ENCODE assay signal across 8 cellular contexts in the genomic region with DNA sequence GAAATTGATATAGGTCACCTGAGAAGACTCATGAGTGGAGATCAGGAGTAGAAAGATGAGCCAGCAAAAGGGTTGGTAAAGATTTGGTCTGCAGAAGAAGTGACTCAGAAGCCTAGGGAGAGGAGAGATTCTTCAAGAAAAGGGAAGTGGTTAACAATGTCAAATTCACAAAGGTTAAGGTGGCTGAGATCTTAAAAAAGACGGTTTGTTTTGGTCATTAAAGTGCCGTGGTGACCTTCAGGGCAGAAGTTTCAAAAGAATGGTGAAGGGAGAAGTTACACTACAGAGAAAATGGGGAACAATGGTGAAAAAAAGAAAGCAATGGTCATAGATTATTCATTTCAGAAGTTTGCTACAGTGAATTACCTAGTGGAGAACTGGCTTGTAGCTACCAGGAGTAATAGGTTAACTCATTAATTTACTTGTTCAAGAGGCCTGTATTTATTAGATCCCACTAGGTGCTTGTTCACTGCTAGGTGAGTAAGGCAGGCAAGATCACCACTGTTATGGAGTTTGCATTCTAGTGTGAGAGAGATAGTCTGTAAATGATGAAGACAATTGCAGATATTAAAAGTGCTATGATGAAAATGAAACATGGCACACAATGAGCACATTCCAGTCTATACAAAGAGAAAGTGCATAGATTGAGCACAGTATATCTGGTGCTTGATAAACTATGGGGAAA. TPM values are rescaled to one million over a fixed set of nuclear protein-coding genes. Genes with fewer than 3 reads are reported as not detected.
A peak's percentile ranks its signal among the peaks of the same experiment; 100 is the strongest.
DNase-seq lines count a peak whose midpoint lies in the region; ATAC-seq, FAIRE-seq and TF ChIP-seq lines count a peak whose summit lies in the region.

No MANE protein-coding gene starts in this region.

- intact Hi-C loops in GM12878 (cut with micrococcal nuclease; ENCODE audit: unreplicated experiment), result loop anchor here (1.0 kb wide), 3 partner anchors 12 to 36 kb away; no protein-coding TSS in a partner anchor

- H3K9me3 ChIP-seq in GM12878 (replicated peaks; ENCODE audit: control insufficient read depth, insufficient read depth, low read length), result no peaks in the 10 kb centered on the region; the same call in 2 of the 3 replicates

- peak overlapping the region; percentile 62 for H3K4me2 ChIP-seq in GM12878 (ENCODE audit: control insufficient read depth, insufficient read depth)

- BruUV-seq in GM12878 (replicated peaks; lab: Mats Ljungman, UMichigan), result no TSS peak

- DNase-seq in GM12878 (ENCODE audit: low read depth, low spot score) (peak; percentile 98), HK-2 (ENCODE audit: unreplicated experiment) (no peak), SK-N-DZ (ENCODE audit: low spot score) (no peak)
- no peak for DNase-seq in stimulated activated CD4-positive, alpha-beta T cell treated with anti-CD3 and anti-CD28 coated beads, Interleukin-2, amount 100 ng/mL, for 24 hours
- no peak for DNase-seq in stimulated activated naive CD4-positive, alpha-beta T cell (lab: John Stamatoyannopoulos, UW)

- peak; percentile 18; the same call in 1 of the 2 replicates for TF ChIP-seq RAD21 in GM12878 (IDR thresholded peaks at IDR 0.05; ENCODE audit: insufficient read depth, low read depth, low read length)

- in situ Hi-C loops in GM12878 (cut with MboI), result no loop called here

- TF ChIP-seq EP300 in GM12878 (IDR thresholded peaks at IDR 0.05; ENCODE audit: borderline replicate concordance in 1 of 2, control insufficient read depth in 1 of 2, low read depth in 2 of 2, low read length in 2 of 2), result peak; percentile 91 to 92

- H3K79me2 ChIP-seq in GM12878 (ENCODE audit: control insufficient read depth, insufficient read depth, low read length), result no peaks in the 10 kb centered on the region; the same call in 1 of the 2 replicates

- POLR2A ChIA-PET in GM12878 (lab: Charles Lee), result interaction anchor here (1.0 to 4.9 kb wide), 8 partner anchors 8 to 61 kb away, joined by 3 to 40 read pairs (median 6); no protein-coding TSS in a partner anchor

- peak; percentile 91 for FAIRE-seq in GM12878 (lab: Jason Lieb, UNC)

- H3K27me3 ChIP-seq in GM12878 (replicated peaks in 1 of 2; ENCODE audit: control insufficient read depth in 2 of 2, insufficient read depth in 2 of 2, low read length in 1 of 2), result no peaks in the 10 kb centered on the region

- ATAC-seq in GM18498 (IDR thresholded peaks at IDR 0.05; ENCODE audit: unreplicated experiment) (peak; percentile 79), GM21526 (IDR thresholded peaks at IDR 0.05; ENCODE audit: low FRiP score, unreplicated experiment) (peak; percentile 68), HG03469 (IDR thresholded peaks at IDR 0.05; ENCODE audit: unreplicated experiment) (peak; percentile 78), GM12878 (peak; percentile 85)

- H2AFZ ChIP-seq in GM12878 (ENCODE audit: control insufficient read depth, low read depth, low read length), result no peak overlapping the region; the same call in 1 of the 2 replicates

- peak overlapping the region; percentile 18; the same call in 1 of the 2 replicates for H3K4me3 ChIP-seq in GM12878

- TF ChIP-seq POLR2A in GM12878 (IDR thresholded peaks at IDR 0.05; ENCODE audit: low read depth, low read length), result no peak

- 5% methylated on average over 2 of the region's 2 CpGs for WGBS in GM12878 (ENCODE audit: insufficient coverage, insufficient replicate concordance, low lambda C conversion rate, missing lambda C conversion rate)

- no peak for TF ChIP-seq CTCF in GM12878 (IDR thresholded peaks at IDR 0.05 in 2 of 3, conservative IDR thresholded peaks at IDR 0.05 in 1 of 3; ENCODE audit: control insufficient read depth in 2 of 3, extremely low read depth in 1 of 3, insufficient read depth in 1 of 3, low read depth in 3 of 3, low read length in 3 of 3)

- H4K20me1 ChIP-seq in GM12878 (ENCODE audit: control insufficient read depth, insufficient read depth), result no peaks in the 10 kb centered on the region

- CTCF ChIA-PET in GM12878 (lab: Yijun Ruan, JAX), result interaction anchor here (0.8 to 8.8 kb wide), 3 partner anchors 12 to 59 kb away, joined by 4 to 91 read pairs (median 6); partner anchors contain the start of gene PLEK

- peak overlapping the region; percentile 88 for H3K27ac ChIP-seq in GM12878 (ENCODE audit: control insufficient read depth, insufficient read depth)

- SMC1A ChIA-PET in GM12878 (lab: Charles Lee; ENCODE audit: uncharacterized antibody, unreplicated experiment), result interaction anchor here (1.0 to 11.0 kb wide), 6 partner anchors 10 to 45 kb away, joined by 3 to 200 read pairs (median 18); no protein-coding TSS in a partner anchor

- H3K9ac ChIP-seq in GM12878 (ENCODE audit: control insufficient read depth, insufficient read depth, low read length), result peak overlapping the region; percentile 22; the same call in 1 of the 2 replicates

- RAD21 ChIA-PET in GM12878 (lab: Charles Lee; ENCODE audit: unreplicated experiment), result interaction anchor here (0.7 to 7.8 kb wide), 8 partner anchors 12 to 66 kb away, joined by 3 to 116 read pairs (median 7); no protein-coding TSS in a partner anchor

- no peaks in the 10 kb centered on the region for H3K36me3 ChIP-seq in GM12878 (ENCODE audit: control insufficient read depth in 2 of 2, insufficient read depth in 2 of 2, low read length in 1 of 2)

- peaks cover 64% of the 10 kb centered on the region for H3K4me1 ChIP-seq in GM12878 (ENCODE audit: control insufficient read depth, insufficient read depth, low read length)

TF ChIP-seq in GM12878, 131 proteins besides CTCF, POLR2A, EP300 and RAD21 (continues in another document):
- peak; percentile 97 for TF ChIP-seq RUNX3 (IDR thresholded peaks at IDR 0.05; ENCODE audit: low read length)

RNA-seq across cellular contexts. Expression of gene FBXO48, which starts 43.0 kb away (rescaled TPM):
- 1.6 and 1.7 TPM in 2 replicates for total RNA-seq in GM12878 (2013; cell fraction: nucleolus; rRNA removed)
- total RNA-seq in GM12878 (2014; rRNA removed) (0.56 and 0.87 TPM in 2 replicates), GM12878 (2014; rRNA removed; fragmentation: Illumina TruSeq; extraction: Trizol) (1.4 and 1.5 TPM in 2 replicates), GM12878 (2021) (0.85 and 1.1 TPM in 2 replicates)
- 0.29 TPM for polyA plus RNA-seq in GM12878 (2011; ENCODE audit: low read depth)
- polyA plus RNA-seq in GM12878 (2011; rRNA removed) (2.3 and 3.2 TPM in 2 replicates), GM12878 (2014; fragmentation: Illumina TruSeq; extraction: Trizol) (1.5 and 2.2 TPM in 2 replicates), GM12878 (2014; fragmentation: Nextera tagmentation; extraction: Ambion mirVana) (1 to 10 TPM in 1 of 2 experiments, under 1 TPM in 1; 0.90 to 1.1 TPM), GM12878 (2014; rRNA removed) (0.67 and 1.3 TPM in 2 replicates), GM12878 (2016; fragmentation: Nextera tagmentation; extraction: Ambion mirVana) (1 to 10 TPM; 1.1 to 1.5 TPM)
- 0.85 and 1.2 TPM in 2 replicates for polyA plus RNA-seq in GM12878 (2011; cell fraction: cytosol; rRNA removed)
- 0.85 and 0.91 TPM in 2 replicates for polyA plus RNA-seq in GM12878 (2011; cell fraction: nucleus; rRNA removed)
- 0.42 and 0.70 TPM in 2 replicates for polyA plus RNA-seq in GM12878 (2012)
- polyA minus RNA-seq in GM12878 (2011; rRNA and poly(A)+ RNA removed), result 1.1 and 2.0 TPM in 2 replicates
- 0.31 and 0.40 TPM in 2 replicates for polyA minus RNA-seq in GM12878 (2011; cell fraction: cytosol; rRNA and poly(A)+ RNA removed)
- polyA minus RNA-seq in GM12878 (2011; cell fraction: nucleus; rRNA and poly(A)+ RNA removed), result 0.73 and 1.3 TPM in 2 replicates
- polyA plus RNA-seq in SK-N-DZ (2014; cell fraction: cytosol; rRNA removed), result 1.0 and 1.3 TPM in 2 replicates
- polyA plus RNA-seq in SK-N-DZ (2014; cell fraction: nucleus; rRNA removed), result 0.50 and 0.69 TPM in 2 replicates

RNA-seq across cellular contexts. Expression of gene APLF, which starts 43.3 kb away (rescaled TPM):
- total RNA-seq in GM12878 (2013; cell fraction: nucleolus; rRNA removed), result 1.0 and 1.1 TPM in 2 replicates
- 1.7 and 2.5 TPM in 2 replicates for total RNA-seq in GM12878 (2014; rRNA removed)
- total RNA-seq in GM12878 (2014; rRNA removed; fragmentation: Illumina TruSeq; extraction: Trizol), result 2.3 and 2.4 TPM in 2 replicates
- 1.9 TPM in 2 replicates for total RNA-seq in GM12878 (2021)
- 0.58 TPM for polyA plus RNA-seq in GM12878 (2011; ENCODE audit: low read depth)
- 0.71 and 1.4 TPM in 2 replicates for polyA plus RNA-seq in GM12878 (2011; rRNA removed)
- 0.28 and 0.30 TPM in 2 replicates for polyA plus RNA-seq in GM12878 (2011; cell fraction: cytosol; rRNA removed)
- 0.67 TPM in 2 replicates for polyA plus RNA-seq in GM12878 (2011; cell fraction: nucleus; rRNA removed)
- polyA plus RNA-seq in GM12878 (2012), result 0.68 and 0.98 TPM in 2 replicates
- 1.8 and 2.6 TPM in 2 replicates for polyA plus RNA-seq in GM12878 (2014; fragmentation: Illumina TruSeq; extraction: Trizol)
- polyA plus RNA-seq in GM12878 (2014; fragmentation: Nextera tagmentation; extraction: Ambion mirVana), result under 1 TPM; 0.66 to 0.69 TPM
- 1.1 and 1.2 TPM in 2 replicates for polyA plus RNA-seq in GM12878 (2014; rRNA removed)
- 1 to 10 TPM; 2.1 to 2.8 TPM for polyA plus RNA-seq in GM12878 (2016; fragmentation: Nextera tagmentation; extraction: Ambion mirVana)
- 0.82 and 0.95 TPM in 2 replicates for polyA minus RNA-seq in GM12878 (2011; rRNA and poly(A)+ RNA removed)
- 0.80 and 1.1 TPM in 2 replicates for polyA minus RNA-seq in GM12878 (2011; cell fraction: cytosol; rRNA and poly(A)+ RNA removed)
- polyA minus RNA-seq in GM12878 (2011; cell fraction: nucleus; rRNA and poly(A)+ RNA removed), result 1.1 and 2.2 TPM in 2 replicates
- 1.0 and 1.4 TPM in 2 replicates for polyA plus RNA-seq in SK-N-DZ (2014; cell fraction: cytosol; rRNA removed)
- 1.4 and 2.8 TPM in 2 replicates for polyA plus RNA-seq in SK-N-DZ (2014; cell fraction: nucleus; rRNA removed)

RNA-seq across cellular contexts. Expression of gene PLEK, which starts 59.0 kb away (rescaled TPM):
- total RNA-seq in GM12878 (2013; cell fraction: nucleolus; rRNA removed), result 397 and 442 TPM in 2 replicates
- total RNA-seq in GM12878 (2014; rRNA removed), result 270 and 329 TPM in 2 replicates
- 371 and 378 TPM in 2 replicates for total RNA-seq in GM12878 (2014; rRNA removed; fragmentation: Illumina TruSeq; extraction: Trizol)
- total RNA-seq in GM12878 (2021), result 319 and 335 TPM in 2 replicates
- polyA plus RNA-seq in GM12878 (2011; ENCODE audit: low read depth), result 166 TPM
- polyA plus RNA-seq in GM12878 (2011; rRNA removed), result 804 and 985 TPM in 2 replicates
- 433 and 504 TPM in 2 replicates for polyA plus RNA-seq in GM12878 (2011; cell fraction: cytosol; rRNA removed)
- polyA plus RNA-seq in GM12878 (2011; cell fraction: nucleus; rRNA removed), result 396 and 451 TPM in 2 replicates
- polyA plus RNA-seq in GM12878 (2012), result 204 and 209 TPM in 2 replicates
- 466 and 545 TPM in 2 replicates for polyA plus RNA-seq in GM12878 (2014; fragmentation: Illumina TruSeq; extraction: Trizol)
- polyA plus RNA-seq in GM12878 (2014; fragmentation: Nextera tagmentation; extraction: Ambion mirVana), result 100 to 1,000 TPM; 410 to 617 TPM
- 283 and 353 TPM in 2 replicates for polyA plus RNA-seq in GM12878 (2014; rRNA removed)
- polyA plus RNA-seq in GM12878 (2016; fragmentation: Nextera tagmentation; extraction: Ambion mirVana), result 100 to 1,000 TPM; 229 to 238 TPM
- polyA minus RNA-seq in GM12878 (2011; rRNA and poly(A)+ RNA removed), result 394 and 411 TPM in 2 replicates
- polyA minus RNA-seq in GM12878 (2011; cell fraction: cytosol; rRNA and poly(A)+ RNA removed), result 150 and 184 TPM in 2 replicates
- 97.7 and 128 TPM in 2 replicates for polyA minus RNA-seq in GM12878 (2011; cell fraction: nucleus; rRNA and poly(A)+ RNA removed)
- polyA plus RNA-seq in SK-N-DZ (2014; cell fraction: cytosol; rRNA removed), result 0.09 TPM in 1 of 2 replicates, not detected in the other
- polyA plus RNA-seq in SK-N-DZ (2014; cell fraction: nucleus; rRNA removed), result 0.13 TPM in 1 of 2 replicates, not detected in the other
